8 cellular contexts compared by ENCODE assay signal in the genomic region with DNA sequence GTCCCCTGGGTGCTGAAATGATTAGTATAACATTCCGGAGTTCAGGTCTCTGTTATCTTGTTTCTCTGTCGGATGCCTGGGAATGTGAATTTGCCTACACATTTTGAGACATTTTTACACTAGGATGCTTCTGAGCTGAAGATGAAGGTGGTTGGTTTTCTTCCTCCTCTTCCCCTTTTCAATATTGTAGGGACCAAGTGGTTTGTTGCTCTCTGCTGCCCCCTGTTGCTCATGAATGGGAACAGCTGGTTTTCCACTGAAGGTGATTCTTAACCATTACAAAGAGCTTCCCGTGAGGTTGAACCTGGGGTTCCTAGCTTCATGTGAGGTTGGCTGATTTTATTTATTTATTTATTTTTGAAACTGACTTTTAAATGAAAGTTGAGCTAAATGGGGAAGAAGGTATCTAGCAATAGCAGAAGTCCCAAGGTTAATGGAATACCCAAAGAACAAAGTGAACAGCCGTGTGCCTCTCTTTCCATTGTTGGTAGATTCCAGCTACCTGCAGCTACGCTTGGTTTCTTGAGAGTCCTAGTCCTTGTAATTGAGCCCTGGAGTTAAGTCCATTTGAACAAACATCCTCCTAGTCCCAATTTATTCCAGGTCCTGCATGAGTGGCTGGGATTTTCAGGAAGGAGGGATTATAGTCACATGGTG.
DNase-seq lines count a peak whose midpoint lies in the region; ATAC-seq and TF ChIP-seq lines count a peak whose summit lies in the region.

No MANE protein-coding gene starts in this region.

- H3K9me2 ChIP-seq in neural cell (ENCODE audit: insufficient read depth, low read length): no peaks in the 10 kb centered on the region

- no peaks in the 10 kb centered on the region for H3K27me3 Mint-ChIP-seq in activated T-helper 1 cell treated with anti-CD3 and anti-CD28 coated beads, Interleukin-12 subunit alpha, Interleukin-12 subunit beta, Interleukin-2, Interleukin-4 antibody, amounts not matched to agents 30 ng/mL and 10 ng/mL and 1 ng/mL, durations not matched to agents 14 hours and 24 hours and 36 hours (ENCODE audit: insufficient read depth)

- H2AFZ ChIP-seq in neural cell (ENCODE audit: low read depth, low read length): no peak overlapping the region

- no peaks in the 10 kb centered on the region for H3K36me3 Mint-ChIP-seq in activated T-helper 1 cell treated with anti-CD3 and anti-CD28 coated beads, Interleukin-12 subunit alpha, Interleukin-12 subunit beta, Interleukin-2, Interleukin-4 antibody, amounts not matched to agents 30 ng/mL and 10 ng/mL and 1 ng/mL, durations not matched to agents 14 hours and 24 hours and 36 hours (ENCODE audit: low read depth)

- no TSS peak for BruUV-seq in A673 (replicated peaks; lab: Mats Ljungman, UMichigan)

- no peaks in the 10 kb centered on the region for H3K4me1 ChIP-seq in A673 (ENCODE audit: insufficient read depth, low read length, poor library complexity, severe bottlenecking)

- TF ChIP-seq CTCF in A673 (conservative IDR thresholded peaks at IDR 0.05; ENCODE audit: low read depth, low read length) (peak; percentile 79), neural cell (IDR thresholded peaks at IDR 0.05; ENCODE audit: poor library complexity, severe bottlenecking) (peak; percentile 68)

- no peaks in the 10 kb centered on the region for H3F3A ChIP-seq in neural cell (ENCODE audit: insufficient read depth, low read length, poor library complexity, severe bottlenecking)

- peaks cover 8% of the 10 kb centered on the region for H3K9me3 Mint-ChIP-seq in activated T-helper 1 cell treated with anti-CD3 and anti-CD28 coated beads, Interleukin-12 subunit alpha, Interleukin-12 subunit beta, Interleukin-2, Interleukin-4 antibody, amounts not matched to agents 30 ng/mL and 10 ng/mL and 1 ng/mL, durations not matched to agents 14 hours and 24 hours and 36 hours

- H3K4me2 ChIP-seq in neural cell (ENCODE audit: low read length): no peak overlapping the region

- ATAC-seq in GM19452 (IDR thresholded peaks at IDR 0.05; ENCODE audit: unreplicated experiment): no peak

- POLR2A ChIA-PET in A673 (lab: Charles Lee; ENCODE audit: low non-redundant PET): interaction anchor here (0.6 kb wide), 1 partner anchor 294 kb away, joined by 3 read pairs; no protein-coding TSS in a partner anchor

- no peaks in the 10 kb centered on the region for H4K20me1 ChIP-seq in neural cell (ENCODE audit: insufficient read depth)

- H3K79me2 ChIP-seq in neural cell (replicated peaks; ENCODE audit: insufficient read depth, low read length): peaks cover 4% of the 10 kb centered on the region

- H3K27ac Mint-ChIP-seq in activated T-helper 1 cell treated with anti-CD3 and anti-CD28 coated beads, Interleukin-12 subunit alpha, Interleukin-12 subunit beta, Interleukin-2, Interleukin-4 antibody, amounts not matched to agents 30 ng/mL and 10 ng/mL and 1 ng/mL, durations not matched to agents 14 hours and 24 hours and 36 hours: no peak overlapping the region

- no peak overlapping the region for H3K9ac ChIP-seq in neural cell (ENCODE audit: low read length)

- H3K27me3 ChIP-seq in A673 (replicated peaks; ENCODE audit: insufficient read depth, low read depth, low read length, poor library complexity) (no peaks in the 10 kb centered on the region), neural cell (ENCODE audit: insufficient read depth, low read depth, low read length) (no peaks in the 10 kb centered on the region)

- H3K9me3 ChIP-seq in A673 (ENCODE audit: low read depth, low read length, poor library complexity, severe bottlenecking) (no peaks in the 10 kb centered on the region), neural cell (ENCODE audit: low read length) (no peaks in the 10 kb centered on the region)

- H3K4me1 Mint-ChIP-seq in activated T-helper 1 cell treated with anti-CD3 and anti-CD28 coated beads, Interleukin-12 subunit alpha, Interleukin-12 subunit beta, Interleukin-2, Interleukin-4 antibody, amounts not matched to agents 30 ng/mL and 10 ng/mL and 1 ng/mL, durations not matched to agents 14 hours and 24 hours and 36 hours (ENCODE audit: low read depth): no peaks in the 10 kb centered on the region

- H3K4me3 Mint-ChIP-seq in activated T-helper 1 cell treated with anti-CD3 and anti-CD28 coated beads, Interleukin-12 subunit alpha, Interleukin-12 subunit beta, Interleukin-2, Interleukin-4 antibody, amounts not matched to agents 30 ng/mL and 10 ng/mL and 1 ng/mL, durations not matched to agents 14 hours and 24 hours and 36 hours: no peak overlapping the region

- intact Hi-C loops in A673 (cut with micrococcal nuclease; ENCODE audit: unreplicated experiment): no loop called here
- intact Hi-C loops in activated T-helper 1 cell treated with anti-CD3 and anti-CD28 coated beads, Interleukin-12 subunit alpha, Interleukin-12 subunit beta, Interleukin-2, Interleukin-4 antibody, amounts not matched to agents 30 ng/mL and 10 ng/mL and 1 ng/mL, durations not matched to agents 14 hours and 24 hours and 36 hours (cut with micrococcal nuclease): no loop called here

- DNase-seq in A673 (ENCODE audit: low spot score) (peak; percentile 49), GM03348 (ENCODE audit: low spot score) (peak; percentile 19), NCI-H748 (lab: John Stamatoyannopoulos, UW; ENCODE audit: unreplicated experiment) (peak; percentile 39), cerebellar cortex (ENCODE audit: low spot score) (peak; percentile 85), HCEC 1CT (no peak)
- DNase-seq in activated T-helper 1 cell treated with anti-CD3 and anti-CD28 coated beads, Interleukin-12 subunit alpha, Interleukin-12 subunit beta, Interleukin-2, Interleukin-4 antibody, amounts not matched to agents 30 ng/mL and 10 ng/mL and 1 ng/mL, durations not matched to agents 14 hours and 24 hours and 36 hours (ENCODE audit: low spot score): no peak

- H3K27ac ChIP-seq in A673 (ENCODE audit: low read depth, low read length, poor library complexity, severe bottlenecking) (no peak overlapping the region), neural cell (ENCODE audit: low read length) (no peak overlapping the region)

- TF ChIP-seq EP300 in neural cell (conservative IDR thresholded peaks at IDR 0.05; ENCODE audit: poor library complexity, severe bottlenecking): no peak

- H3K36me3 ChIP-seq in A673 (ENCODE audit: insufficient read depth, low read length, poor library complexity, severe bottlenecking): no peaks in the 10 kb centered on the region
- no peaks in the 10 kb centered on the region for H3K36me3 ChIP-seq in neural cell (ENCODE audit: insufficient read depth, low read length)

- TF ChIP-seq RAD21 in neural cell (conservative IDR thresholded peaks at IDR 0.05): peak; percentile 63

- no peak overlapping the region for H3K4me3 ChIP-seq in A673 (ENCODE audit: low read depth, low read length, poor library complexity, severe bottlenecking)
- no peak overlapping the region for H3K4me3 ChIP-seq in neural cell (ENCODE audit: low read length)

- CTCF ChIA-PET in A673 (lab: Charles Lee): no interaction called here

TF ChIP-seq in neural cell, 6 proteins besides CTCF, POLR2A, EP300 and RAD21:
- TF ChIP-seq SMC3 (conservative IDR thresholded peaks at IDR 0.05; ENCODE audit: poor library complexity) (peak; percentile 67), POLR2AphosphoS5 (IDR thresholded peaks at IDR 0.05) (no peak)

Comparison
In these comparisons a context has a peak if more than half of its experiments do, and no peak if none do; other contexts are left out.
1. DNase-seq: peak in A673 (single experiment), GM03348 (single experiment), NCI-H748 (single experiment) and cerebellar cortex (single experiment); none in HCEC 1CT (single experiment) and activated T-helper 1 cell treated with anti-CD3 and anti-CD28 coated beads, Interleukin-12 subunit alpha, Interleukin-12 subunit beta, Interleukin-2, Interleukin-4 antibody, amounts not matched to agents 30 ng/mL and 10 ng/mL and 1 ng/mL, durations not matched to agents 14 hours and 24 hours and 36 hours (single experiment).